ENCODE assay signal across 14 cellular contexts in the genomic region with DNA sequence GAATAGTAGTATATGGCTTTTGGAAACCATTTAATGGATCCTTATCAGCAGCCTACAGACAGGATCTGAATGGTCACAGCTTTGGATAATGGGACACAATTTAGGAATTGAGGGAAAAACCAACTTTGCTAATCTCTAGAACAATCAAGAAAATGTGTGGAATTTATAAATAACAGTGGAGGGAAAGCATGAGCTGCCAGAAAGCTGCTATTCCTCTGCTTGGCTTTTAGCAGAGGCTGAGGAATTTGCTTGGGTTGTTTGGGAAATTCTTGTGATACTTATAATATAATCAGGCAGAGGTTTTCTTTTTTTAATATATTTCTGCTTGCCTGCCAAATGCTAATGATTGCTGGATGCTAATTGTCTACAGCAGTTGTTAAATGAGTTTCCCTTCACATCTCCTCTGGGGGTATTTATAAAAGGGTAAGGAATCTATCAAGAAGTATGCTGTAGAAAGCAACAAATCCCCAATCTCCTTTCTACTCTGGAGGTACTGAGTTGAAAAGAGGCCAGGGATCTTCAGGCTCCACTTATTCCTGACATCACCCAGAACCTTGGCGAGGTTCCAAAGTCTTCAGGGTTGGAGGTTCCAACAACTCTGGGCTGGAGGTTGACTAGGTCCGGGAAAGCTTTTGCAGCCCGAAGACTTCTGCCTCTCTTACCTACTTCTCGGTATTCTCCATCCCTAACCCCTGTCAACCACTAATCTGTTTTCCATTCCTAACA.
DNase-seq lines count a peak whose midpoint lies in the region; FAIRE-seq and TF ChIP-seq lines count a peak whose summit lies in the region.
"Had no signal": no experiment of that assay in that cellular context is flagged by ENCODE, and none has a peak within 500 bp of the region (broad histone marks: within the 10 kb centered on the region; RNA-seq: fewer than 3 reads in every experiment).

No MANE protein-coding gene starts in this region.

- no peak overlapping the region for H2BK5ac ChIP-seq in mesenchymal stem cell (ENCODE audit: low read depth, low read length, poor library complexity, severe bottlenecking)

- H3K4me2 ChIP-seq in mesenchymal stem cell (ENCODE audit: low read length, poor library complexity, severe bottlenecking): no peak overlapping the region
- H3K4me2 ChIP-seq: neural progenitor cell had no signal

- no TSS peak for BruUV-seq in Caco-2 (replicated peaks; lab: Mats Ljungman, UMichigan)

- no peak overlapping the region for H3K27ac ChIP-seq in mesenchymal stem cell (ENCODE audit: low read length, poor library complexity, severe bottlenecking)
- no peak overlapping the region for H3K27ac ChIP-seq in colonic mucosa
- H3K27ac ChIP-seq in kidney (ENCODE audit: low read depth in 2 of 2, low read length in 2 of 2): no peak overlapping the region
- H3K27ac ChIP-seq: epithelial cell of prostate, neural progenitor cell had no signal

- H3K4me1 Mint-ChIP-seq in Caco-2 (ENCODE audit: low read depth, unreplicated experiment): no peaks in the 10 kb centered on the region
- H3K4me1 Mint-ChIP-seq: activated naive CD8-positive, alpha-beta T cell treated with anti-CD3 and anti-CD28 coated beads, Interleukin-2, amount 50 U/mL, for 24 hours had no signal

- H4K91ac ChIP-seq in mesenchymal stem cell (ENCODE audit: low read length): no peak overlapping the region

- no peaks in the 10 kb centered on the region for H3K36me3 ChIP-seq in mesenchymal stem cell (ENCODE audit: control insufficient read depth in 1 of 2, insufficient read depth in 2 of 2, low read depth in 1 of 2, low read length in 2 of 2)
- no peaks in the 10 kb centered on the region for H3K36me3 ChIP-seq in colonic mucosa
- no peaks in the 10 kb centered on the region for H3K36me3 ChIP-seq in Caco-2 (ENCODE audit: control insufficient read depth, insufficient read depth, low read length)
- no peaks in the 10 kb centered on the region for H3K36me3 ChIP-seq in kidney (ENCODE audit: control insufficient read depth in 1 of 2, insufficient read depth in 2 of 2, low read length in 2 of 2)
- H3K36me3 ChIP-seq: neural progenitor cell had no signal

- WGBS in mesenchymal stem cell: 67% methylated on average over 4 of the region's 4 CpGs

- FAIRE-seq in kidney (lab: Jason Lieb, UNC): no peak

- no peak overlapping the region for H2AFZ ChIP-seq in mesenchymal stem cell (ENCODE audit: low read depth, low read length)
- H2AFZ ChIP-seq: neural progenitor cell had no signal

- H2BK15ac ChIP-seq in mesenchymal stem cell (ENCODE audit: low read depth, poor library complexity, severe bottlenecking): no peak overlapping the region

- H3K9me3 ChIP-seq in mesenchymal stem cell (ENCODE audit: control insufficient read depth, low read length): no peaks in the 10 kb centered on the region
- no peaks in the 10 kb centered on the region for H3K9me3 ChIP-seq in colonic mucosa
- 0 out of 2 replicates have a peak, but pooled peaks cover 4% of the 10 kb centered on the region for H3K9me3 ChIP-seq in Caco-2
- peaks cover 0 to 3% of the 10 kb centered on the region in 2 donors for H3K9me3 ChIP-seq in kidney (ENCODE audit: control insufficient read depth in 1 of 2, low read length in 2 of 2)

- CTCF ChIA-PET in HEK293T (lab: Yijun Ruan, JAX): no interaction called here
- CTCF ChIA-PET in Caco-2 (lab: Charles Lee): no interaction called here

- TF ChIP-seq CTCF in AG10803 (conservative IDR thresholded peaks at IDR 0.05; ENCODE audit: low read length): no peak
- TF ChIP-seq CTCF in cardiac fibroblast (IDR thresholded peaks at IDR 0.05; ENCODE audit: low read depth, low read length): no peak
- no peak for TF ChIP-seq CTCF in colonic mucosa (IDR thresholded peaks at IDR 0.05)
- no peak for TF ChIP-seq CTCF in Caco-2 (IDR thresholded peaks at IDR 0.05; ENCODE audit: insufficient read depth in 1 of 2, low read depth in 1 of 2, low read length in 1 of 2, severe bottlenecking in 1 of 2, unreplicated experiment in 1 of 2)
- TF ChIP-seq CTCF in kidney (IDR thresholded peaks at IDR 0.05; ENCODE audit: borderline replicate concordance, extremely low read depth, insufficient read depth): no peak

- no peak overlapping the region for H3K4ac ChIP-seq in mesenchymal stem cell (ENCODE audit: low read depth in 1 of 2, low read length in 2 of 2)

- no peaks in the 10 kb centered on the region for H3K9me3 Mint-ChIP-seq in Caco-2 (ENCODE audit: unreplicated experiment)
- H3K9me3 Mint-ChIP-seq: activated naive CD8-positive, alpha-beta T cell treated with anti-CD3 and anti-CD28 coated beads, Interleukin-2, amount 50 U/mL, for 24 hours; stimulated activated naive CD8-positive, alpha-beta T cell treated with anti-CD3 and anti-CD28 coated beads, Interleukin-15, Interleukin-2, amounts not matched to agents 100 ng/mL and 50 ng/mL, for 24 hours; T-helper 1 cell treated with Interleukin-12 subunit alpha and Interleukin-12 subunit beta and Interleukin-4 antibody, amounts not matched to agents 30 μg/mL and 1 μg/mL, for 36 hours had no signal

- H3K27me3 ChIP-seq in mesenchymal stem cell (ENCODE audit: control insufficient read depth in 1 of 2, insufficient read depth in 1 of 2, low read length in 2 of 2) (peaks cover 0 to 6% of the 10 kb centered on the region in 2 experiments), colonic mucosa (no peaks in the 10 kb centered on the region), Caco-2 (replicated peaks; ENCODE audit: control insufficient read depth, insufficient read depth, low read length) (no peaks in the 10 kb centered on the region)
- H3K27me3 ChIP-seq: neural progenitor cell had no signal

- H2BK120ac ChIP-seq in mesenchymal stem cell (ENCODE audit: low read depth, low read length): no peak overlapping the region

- H3K27me3 Mint-ChIP-seq in Caco-2 (ENCODE audit: insufficient read depth, unreplicated experiment): peaks cover 22% of the 10 kb centered on the region

- POLR2A ChIA-PET in HEK293T (lab: Yijun Ruan, JAX) (no interaction called here), Caco-2 (lab: Charles Lee) (no interaction called here)

- intact Hi-C loops in colonic mucosa (cut with DNase I): no loop called here
- intact Hi-C loops in Caco-2 (cut with micrococcal nuclease; ENCODE audit: unreplicated experiment): no loop called here
- intact Hi-C loops in kidney (cut with DNase I): no loop called here

- H3K14ac ChIP-seq in mesenchymal stem cell (ENCODE audit: low read length in 2 of 2): no peak overlapping the region

- H3K27ac Mint-ChIP-seq in Caco-2 (ENCODE audit: unreplicated experiment): no peak overlapping the region
- H3K27ac Mint-ChIP-seq: activated naive CD8-positive, alpha-beta T cell treated with anti-CD3 and anti-CD28 coated beads, Interleukin-2, amount 50 U/mL, for 24 hours; neural progenitor cell; stimulated activated naive CD8-positive, alpha-beta T cell treated with anti-CD3 and anti-CD28 coated beads, Interleukin-15, Interleukin-2, amounts not matched to agents 100 ng/mL and 50 ng/mL, for 24 hours; T-helper 1 cell treated with Interleukin-12 subunit alpha and Interleukin-12 subunit beta and Interleukin-4 antibody, amounts not matched to agents 30 μg/mL and 1 μg/mL, for 36 hours had no signal

- H4K8ac ChIP-seq in mesenchymal stem cell (ENCODE audit: low read length): no peak overlapping the region

- no peak overlapping the region for H3K18ac ChIP-seq in mesenchymal stem cell (ENCODE audit: low read depth in 1 of 2, low read length in 2 of 2)

- H2AK5ac ChIP-seq in mesenchymal stem cell (ENCODE audit: low read length, severe bottlenecking): no peak overlapping the region

- H3K4me1 ChIP-seq in mesenchymal stem cell (ENCODE audit: control insufficient read depth, insufficient read depth, low read depth, low read length) (no peaks in the 10 kb centered on the region), colonic mucosa (no peaks in the 10 kb centered on the region), Caco-2 (no peaks in the 10 kb centered on the region), kidney (ENCODE audit: control insufficient read depth in 1 of 2, insufficient read depth in 1 of 2, low read depth in 1 of 2, low read length in 2 of 2) (peaks cover 0 to 3% of the 10 kb centered on the region in 2 donors)

- no peak overlapping the region for H3K4me3 ChIP-seq in AG10803 (ENCODE audit: low read length)
- no peak overlapping the region for H3K4me3 ChIP-seq in cardiac fibroblast (replicated peaks in 1 of 2; ENCODE audit: low read depth in 2 of 2, low read length in 2 of 2)
- H3K4me3 ChIP-seq in mesenchymal stem cell (ENCODE audit: insufficient read depth in 1 of 2, low read depth in 1 of 2, low read length in 2 of 2): peak overlapping the region in 1 of 2 experiments; percentile 11
- H3K4me3 ChIP-seq in colonic mucosa: no peak overlapping the region
- H3K4me3 ChIP-seq in Caco-2 (ENCODE audit: low read depth, low read length): no peak overlapping the region
- H3K4me3 ChIP-seq in kidney (ENCODE audit: low read length in 2 of 2): no peak overlapping the region
- H3K4me3 ChIP-seq: neural progenitor cell had no signal

- H2BK12ac ChIP-seq in mesenchymal stem cell (ENCODE audit: low read length in 2 of 2): no peak overlapping the region

- H3K36me3 Mint-ChIP-seq in Caco-2 (ENCODE audit: insufficient read depth, unreplicated experiment): no peaks in the 10 kb centered on the region
- H3K36me3 Mint-ChIP-seq: neural progenitor cell had no signal

- DNase-seq in AG10803 (ENCODE audit: low read depth): peak; percentile 61
- DNase-seq in HEK293T (ENCODE audit: extremely low spot score): peak; percentile 9
- DNase-seq in cardiac fibroblast (ENCODE audit: low read depth in 2 of 2): peak; percentile 10 to 17
- no peak for DNase-seq in mesenchymal stem cell
- no peak for DNase-seq in NCI-H748 (lab: John Stamatoyannopoulos, UW; ENCODE audit: unreplicated experiment)
- DNase-seq in colonic mucosa: no peak
- no peak for DNase-seq in Caco-2
- DNase-seq in kidney: no peak
- DNase-seq: activated naive CD8-positive, alpha-beta T cell treated with anti-CD3 and anti-CD28 coated beads, Interleukin-2, amount 50 U/mL, for 24 hours; stimulated activated CD4-positive, alpha-beta T cell treated with anti-CD3 and anti-CD28 coated beads, Interleukin-2, amount 100 ng/mL, for 24 hours had no signal

- H3K23ac ChIP-seq in mesenchymal stem cell (ENCODE audit: low read length in 2 of 2): no peak overlapping the region

- no peak overlapping the region for H3K4me3 Mint-ChIP-seq in Caco-2 (ENCODE audit: unreplicated experiment)
- H3K4me3 Mint-ChIP-seq: activated naive CD8-positive, alpha-beta T cell treated with anti-CD3 and anti-CD28 coated beads, Interleukin-2, amount 50 U/mL, for 24 hours; neural progenitor cell; stimulated activated naive CD8-positive, alpha-beta T cell treated with anti-CD3 and anti-CD28 coated beads, Interleukin-15, Interleukin-2, amounts not matched to agents 100 ng/mL and 50 ng/mL, for 24 hours; T-helper 1 cell treated with Interleukin-12 subunit alpha and Interleukin-12 subunit beta and Interleukin-4 antibody, amounts not matched to agents 30 μg/mL and 1 μg/mL, for 36 hours had no signal

- no peaks in the 10 kb centered on the region for H3K79me1 ChIP-seq in mesenchymal stem cell (replicated peaks; ENCODE audit: low read length, poor library complexity, severe bottlenecking)

- peak overlapping the region; percentile 10 for H3K9ac ChIP-seq in mesenchymal stem cell (ENCODE audit: low read length)
- no peak overlapping the region for H3K9ac ChIP-seq in colonic mucosa (ENCODE audit: low read depth in 2 of 2, low read length in 2 of 2)
- no peak overlapping the region for H3K9ac ChIP-seq in kidney (ENCODE audit: low read length in 2 of 2)
- H3K9ac ChIP-seq: neural progenitor cell had no signal

Comparison
In these comparisons a context has a peak if more than half of its experiments do, and no peak if none do; other contexts are left out.
1. DNase-seq: peak in AG10803 (single experiment), HEK293T (single experiment) and cardiac fibroblast (2 of 2); none in mesenchymal stem cell (single experiment), NCI-H748 (single experiment), colonic mucosa (single experiment), Caco-2 (0 of 2) and kidney (single experiment).